ENCODE assay signal across 19 cellular contexts in the genomic region with DNA sequence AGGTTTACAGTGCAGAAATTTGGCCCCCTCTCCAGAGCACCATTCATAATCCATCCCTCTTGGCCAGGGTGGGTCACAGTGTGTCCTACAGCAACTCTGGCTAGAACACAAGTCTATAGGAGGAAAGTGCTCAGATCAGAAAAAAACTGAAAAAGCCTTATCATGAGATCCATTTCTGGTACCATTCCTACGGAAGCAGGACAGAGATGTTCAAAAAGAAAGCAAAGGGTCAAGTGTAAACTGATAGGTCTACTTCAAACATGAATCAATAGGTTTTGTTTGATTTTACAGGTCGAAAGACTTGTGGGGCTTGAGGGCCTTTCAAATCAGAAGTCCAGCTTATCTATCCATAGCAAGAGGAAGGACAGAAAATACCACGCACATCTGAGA.
"Had no signal": no experiment of that assay in that cellular context is flagged by ENCODE, and none has a peak within 500 bp of the region (broad histone marks: within the 10 kb centered on the region; RNA-seq: fewer than 3 reads in every experiment).

No MANE protein-coding gene starts in this region.

- H3K4me1 Mint-ChIP-seq: memory B cell; naive B cell; stimulated activated effector memory CD8-positive, alpha-beta T cell treated with anti-CD3 and anti-CD28 coated beads, Interleukin-12 subunit alpha, Interleukin-12 subunit beta, amount 100 ng/mL, for 72 hours; stimulated activated naive CD8-positive, alpha-beta T cell treated with anti-CD3 and anti-CD28 coated beads, Interleukin-15, amount 100 ng/mL, for 72 hours had no signal

- H3K27ac Mint-ChIP-seq: activated naive CD8-positive, alpha-beta T cell; memory B cell; naive B cell; stimulated activated effector memory CD8-positive, alpha-beta T cell treated with anti-CD3 and anti-CD28 coated beads, Interleukin-12 subunit alpha, Interleukin-12 subunit beta, amount 100 ng/mL, for 72 hours; stimulated activated naive CD8-positive, alpha-beta T cell treated with anti-CD3 and anti-CD28 coated beads, Interleukin-15, amount 100 ng/mL, for 72 hours had no signal

- H3K36me3 ChIP-seq: adrenal gland, heart left ventricle, vagina had no signal

- ATAC-seq: heart left ventricle; left cardiac atrium; stimulated activated effector memory CD8-positive, alpha-beta T cell treated with anti-CD3 and anti-CD28 coated beads, Interleukin-12 subunit alpha, Interleukin-12 subunit beta, amount 100 ng/mL, for 72 hours; stimulated activated naive CD8-positive, alpha-beta T cell treated with anti-CD3 and anti-CD28 coated beads, Interleukin-15, amount 100 ng/mL, for 72 hours had no signal

- H3K9me3 Mint-ChIP-seq: stimulated activated effector memory CD8-positive, alpha-beta T cell treated with anti-CD3 and anti-CD28 coated beads, Interleukin-12 subunit alpha, Interleukin-12 subunit beta, amount 100 ng/mL, for 72 hours had no signal

- H3K9me3 ChIP-seq: adrenal gland, heart left ventricle, vagina had no signal

- DNase-seq: activated CD4-positive, CD25-positive, alpha-beta regulatory T cell treated with anti-CD3 and anti-CD28 coated beads, Interleukin-2, amount 50 U/mL, for 72 hours; activated T-cell treated with anti-CD3 and anti-CD28 coated beads, Interleukin-2, amount 50 U/mL, for 1 hour; adrenal gland; cerebellar nuclear complex; cortex of kidney; heart left ventricle; islet precursor cell; left cardiac atrium; naive B cell; nucleus accumbens; posterior cingulate gyrus; stimulated activated CD4-positive, alpha-beta T cell treated with anti-CD3 and anti-CD28 coated beads, Interleukin-2, amount 100 ng/mL, for 24 hours; stimulated activated naive CD8-positive, alpha-beta T cell treated with anti-CD3 and anti-CD28 coated beads, Interleukin-15, amount 100 ng/mL, for 72 hours; trophoblast cell had no signal

- H3K36me3 Mint-ChIP-seq: activated naive CD8-positive, alpha-beta T cell; memory B cell; naive B cell; stimulated activated effector memory CD8-positive, alpha-beta T cell treated with anti-CD3 and anti-CD28 coated beads, Interleukin-12 subunit alpha, Interleukin-12 subunit beta, amount 100 ng/mL, for 72 hours had no signal

- H3K27me3 Mint-ChIP-seq: activated naive CD8-positive, alpha-beta T cell; naive B cell; stimulated activated naive CD8-positive, alpha-beta T cell treated with anti-CD3 and anti-CD28 coated beads, Interleukin-15, amount 100 ng/mL, for 72 hours had no signal

- H3K27me3 ChIP-seq: adrenal gland, vagina had no signal

- H3K4me3 Mint-ChIP-seq: activated naive CD8-positive, alpha-beta T cell; memory B cell; stimulated activated effector memory CD8-positive, alpha-beta T cell treated with anti-CD3 and anti-CD28 coated beads, Interleukin-12 subunit alpha, Interleukin-12 subunit beta, amount 100 ng/mL, for 72 hours; stimulated activated naive CD8-positive, alpha-beta T cell treated with anti-CD3 and anti-CD28 coated beads, Interleukin-15, amount 100 ng/mL, for 72 hours had no signal

- H3K27ac ChIP-seq: adrenal gland, heart left ventricle, vagina, VCaP had no signal

- H3K4me3 ChIP-seq: adrenal gland, heart left ventricle, vagina had no signal

- H3K4me1 ChIP-seq: adrenal gland, heart left ventricle had no signal
